In the genomic region with DNA sequence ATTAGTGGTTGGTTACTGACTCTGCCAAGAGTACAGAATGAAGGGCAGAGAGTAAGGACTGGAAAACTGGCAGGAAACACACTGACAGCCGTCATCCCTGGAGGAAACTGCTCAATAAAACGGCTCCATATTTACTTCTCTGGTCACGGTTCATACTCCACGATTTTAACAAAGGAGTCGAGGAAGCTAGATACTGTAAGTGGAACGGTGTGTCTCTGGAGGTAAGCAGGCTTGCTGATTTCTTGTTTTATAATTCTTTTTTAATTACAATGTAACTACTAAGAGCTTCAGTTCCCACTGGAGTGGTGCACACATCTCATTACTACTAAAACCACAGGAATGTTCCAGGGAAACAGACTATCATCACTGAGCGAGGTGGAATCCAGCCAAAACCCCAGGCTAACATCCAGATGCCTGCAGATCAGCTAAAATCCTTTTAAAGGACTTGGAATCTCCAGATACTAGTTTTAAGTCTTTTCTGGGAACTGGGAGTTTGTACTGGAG, we compare ENCODE assay signal across 10 cellular contexts. TPM values are rescaled to one million over a fixed set of nuclear protein-coding genes. Genes with fewer than 3 reads are reported as not detected.
A peak's percentile ranks its signal among the peaks of the same experiment; 100 is the strongest.
DNase-seq lines count a peak whose midpoint lies in the region; ATAC-seq, FAIRE-seq and TF ChIP-seq lines count a peak whose summit lies in the region.
"Had no signal": no experiment of that assay in that cellular context is flagged by ENCODE, and none has a peak within 500 bp of the region (broad histone marks: within the 10 kb centered on the region; RNA-seq: fewer than 3 reads in every experiment).

No MANE protein-coding gene starts in this region.

- no peak for ATAC-seq in HG03378 (IDR thresholded peaks at IDR 0.05; ENCODE audit: unreplicated experiment)

- H3K36me3 ChIP-seq in keratinocyte (ENCODE audit: control insufficient read depth in 2 of 2, extremely low read depth in 1 of 2, insufficient read depth in 2 of 2, low read length in 2 of 2): peaks cover 12 to 22% of the 10 kb centered on the region in 2 experiments

- peaks cover 41% of the 10 kb centered on the region for H3K36me3 Mint-ChIP-seq in HFFc6 (ENCODE audit: low read depth)

- no peaks in the 10 kb centered on the region for H3K79me2 ChIP-seq in keratinocyte (ENCODE audit: control insufficient read depth, insufficient read depth, low read length)

- FAIRE-seq in keratinocyte (lab: Jason Lieb, UNC): peak; percentile 97

- in situ Hi-C loops in astrocyte of the spinal cord (cut with HindIII; ENCODE audit: low sequenced_read_pairs): no loop called here

- H3K4me2 ChIP-seq in keratinocyte (ENCODE audit: control insufficient read depth, extremely low read depth, insufficient read depth, low read depth, low read length): peak overlapping the region; percentile 65

- no peaks in the 10 kb centered on the region for H3K9me3 ChIP-seq in keratinocyte (ENCODE audit: control insufficient read depth, low read depth, low read length)

- no peak overlapping the region for H3K4me3 ChIP-seq in astrocyte of the spinal cord (ENCODE audit: low read depth, low read length)
- H3K4me3 ChIP-seq in keratinocyte (ENCODE audit: control insufficient read depth in 2 of 3, extremely low read depth in 1 of 3, insufficient read depth in 2 of 3, low read depth in 1 of 3, low read length in 3 of 3): peak overlapping the region in 1 of 3 experiments; percentile 2

- no peaks in the 10 kb centered on the region for H3K27me3 ChIP-seq in keratinocyte (ENCODE audit: control insufficient read depth, extremely low read depth, insufficient read depth, low read length)

- DNase-seq in HFFc6: peak; percentile 91
- DNase-seq in astrocyte of the spinal cord (ENCODE audit: low read depth, low spot score): peak; percentile 98
- DNase-seq in keratinocyte (ENCODE audit: low read depth, low spot score): no peak
- DNase-seq in stromal cell of bone marrow (ENCODE audit: low read depth): peak; percentile 92
- no peak for DNase-seq in NOMO-1 treated with DMSO at 0.1 percent for 48 hours (lab: John Stamatoyannopoulos, UW; ENCODE audit: unreplicated experiment)
- no peak for DNase-seq in stimulated activated CD4-positive, alpha-beta T cell treated with anti-CD3 and anti-CD28 coated beads, Interleukin-15, amount 100 ng/mL, for 24 hours
- DNase-seq in NCI-H2029 (lab: John Stamatoyannopoulos, UW): no peak
- DNase-seq: activated CD4-positive, alpha-beta memory T cell treated with anti-CD3 and anti-CD28 coated beads, Interleukin-2, amount 10 ng/mL, durations not matched to agents 7 days and 5 days; MV-4-11 had no signal

- peaks cover 27% of the 10 kb centered on the region for H3K4me1 Mint-ChIP-seq in HFFc6 (ENCODE audit: low read depth)

- peak overlapping the region; percentile 71 for H3K27ac ChIP-seq in keratinocyte (ENCODE audit: control insufficient read depth, insufficient read depth, low read length)

- no peaks in the 10 kb centered on the region for H3K9me3 Mint-ChIP-seq in HFFc6
- H3K9me3 Mint-ChIP-seq: activated CD4-positive, alpha-beta memory T cell treated with anti-CD3 and anti-CD28 coated beads, Interleukin-2, amount 10 ng/mL, durations not matched to agents 7 days and 5 days had no signal

- peak overlapping the region; percentile 13 for H3K9ac ChIP-seq in keratinocyte (ENCODE audit: control insufficient read depth, extremely low read depth, insufficient read depth, low read length)

- TF ChIP-seq CTCF in HFFc6 (IDR thresholded peaks at IDR 0.05) (no peak), astrocyte of the spinal cord (IDR thresholded peaks at IDR 0.05; ENCODE audit: low read depth, low read length) (no peak), keratinocyte (optimal IDR thresholded peaks at IDR 0.05 in 1 of 3, IDR thresholded peaks at IDR 0.05 in 1 of 3, conservative IDR thresholded peaks at IDR 0.05 in 1 of 3; ENCODE audit: extremely low read depth in 1 of 3, insufficient read depth in 2 of 3, low read length in 3 of 3) (no peak)

- peak overlapping the region; percentile 77 for H3K4me3 Mint-ChIP-seq in HFFc6
- H3K4me3 Mint-ChIP-seq: activated CD4-positive, alpha-beta memory T cell treated with anti-CD3 and anti-CD28 coated beads, Interleukin-2, amount 10 ng/mL, durations not matched to agents 7 days and 5 days had no signal

- H2AFZ ChIP-seq in keratinocyte (ENCODE audit: control insufficient read depth, low read length): peak overlapping the region; percentile 70

- H3K9me1 ChIP-seq in keratinocyte (ENCODE audit: control insufficient read depth, extremely low read depth, insufficient read depth, low read length): no peaks in the 10 kb centered on the region

- dilution Hi-C loops in keratinocyte (cut with MboI; ENCODE audit: extremely low pct_ligation_motif_present, low sequenced_read_pairs): loop anchor here (5.0 kb wide), 2 partner anchors 47 to 68 kb away; no protein-coding TSS in a partner anchor

- H3K4me1 ChIP-seq in keratinocyte (ENCODE audit: control insufficient read depth, extremely low read depth, insufficient read depth, low read length): peaks cover 18% of the 10 kb centered on the region

- no peaks in the 10 kb centered on the region for H4K20me1 ChIP-seq in keratinocyte (ENCODE audit: control insufficient read depth, extremely low read depth, insufficient read depth, low read length)

- no peaks in the 10 kb centered on the region for H3K27me3 Mint-ChIP-seq in HFFc6 (ENCODE audit: insufficient read depth)
- H3K27me3 Mint-ChIP-seq: activated CD4-positive, alpha-beta memory T cell treated with anti-CD3 and anti-CD28 coated beads, Interleukin-2, amount 10 ng/mL, durations not matched to agents 7 days and 5 days had no signal

- peak overlapping the region; percentile 87 for H3K27ac Mint-ChIP-seq in HFFc6
- H3K27ac Mint-ChIP-seq: activated CD4-positive, alpha-beta memory T cell treated with anti-CD3 and anti-CD28 coated beads, Interleukin-2, amount 10 ng/mL, durations not matched to agents 7 days and 5 days had no signal

RNA-seq across cellular contexts. Expression of gene SERPINF1, which starts 17.8 kb away (rescaled TPM):
- 10 to 100 TPM; 12.0 to 46.8 (median 13.2) TPM for total RNA-seq in HFFc6 (2021; fragmentation: NEBNext Ultra II Directional; extraction: Animal tissue kit (Norgen Biotek cat#: 25700))
- 17.3 to 29.8 TPM (median 23.2 TPM) in 3 replicates for polyA plus RNA-seq in keratinocyte
- 7.0 TPM for polyA plus RNA-seq in keratinocyte (2011; ENCODE audit: low read depth)
- polyA plus RNA-seq in keratinocyte (2011; cell fraction: cytosol; rRNA removed): 7.6 and 12.1 TPM in 2 replicates
- polyA plus RNA-seq in keratinocyte (2011; cell fraction: nucleus; rRNA removed): 74.3 and 95.0 TPM in 2 replicates
- 7.5 and 8.7 TPM in 2 replicates for polyA plus RNA-seq in keratinocyte (2012; ENCODE audit: low replicate concordance)
- polyA minus RNA-seq in keratinocyte: 9.5 to 29.1 TPM (median 15.6 TPM) in 3 replicates
- polyA minus RNA-seq in keratinocyte (2011; cell fraction: cytosol; rRNA and poly(A)+ RNA removed): 11.1 TPM
- 6.6 and 10.3 TPM in 2 replicates for polyA minus RNA-seq in keratinocyte (2011; cell fraction: nucleus; rRNA and poly(A)+ RNA removed)
- total RNA-seq: activated CD4-positive, alpha-beta memory T cell treated with anti-CD3 and anti-CD28 coated beads, Interleukin-2, amount 10 ng/mL, durations not matched to agents 7 days and 5 days had no signal

RNA-seq across cellular contexts. Expression of gene SERPINF2, which starts 37.0 kb away (rescaled TPM):
- not detected for total RNA-seq in HFFc6 (2021; fragmentation: NEBNext Ultra II Directional; extraction: Animal tissue kit (Norgen Biotek cat#: 25700))
- 0.93 to 1.5 TPM (median 0.96 TPM) in 3 replicates for polyA plus RNA-seq in keratinocyte
- not detected for polyA plus RNA-seq in keratinocyte (2011; ENCODE audit: low read depth)
- polyA plus RNA-seq in keratinocyte (2011; cell fraction: cytosol; rRNA removed): 0.50 and 1.1 TPM in 2 replicates
- polyA plus RNA-seq in keratinocyte (2011; cell fraction: nucleus; rRNA removed): 1.3 and 2.0 TPM in 2 replicates
- 0.66 and 1.7 TPM in 2 replicates for polyA plus RNA-seq in keratinocyte (2012; ENCODE audit: low replicate concordance)
- 0.45 to 1.0 TPM (median 0.46 TPM) in 3 replicates for polyA minus RNA-seq in keratinocyte
- 2.3 TPM for polyA minus RNA-seq in keratinocyte (2011; cell fraction: cytosol; rRNA and poly(A)+ RNA removed)
- polyA minus RNA-seq in keratinocyte (2011; cell fraction: nucleus; rRNA and poly(A)+ RNA removed): 0.95 and 1.0 TPM in 2 replicates

RNA-seq across cellular contexts. Expression of gene SMYD4, which starts 50.1 kb away (rescaled TPM):
- 10 to 100 TPM in 1 of 6 experiments, 1 to 10 TPM in 5; 6.3 to 10.3 (median 8.7) TPM for total RNA-seq in HFFc6 (2021; fragmentation: NEBNext Ultra II Directional; extraction: Animal tissue kit (Norgen Biotek cat#: 25700))
- polyA plus RNA-seq in keratinocyte: 5.6 to 6.3 TPM (median 5.8 TPM) in 3 replicates
- 3.0 TPM for polyA plus RNA-seq in keratinocyte (2011; ENCODE audit: low read depth)
- 2.6 and 2.9 TPM in 2 replicates for polyA plus RNA-seq in keratinocyte (2011; cell fraction: cytosol; rRNA removed)
- polyA plus RNA-seq in keratinocyte (2011; cell fraction: nucleus; rRNA removed): 12.9 and 15.0 TPM in 2 replicates
- polyA plus RNA-seq in keratinocyte (2012; ENCODE audit: low replicate concordance): 4.0 and 5.3 TPM in 2 replicates
- polyA minus RNA-seq in keratinocyte: 9.7 to 12.1 TPM (median 11.0 TPM) in 3 replicates
- 4.0 TPM for polyA minus RNA-seq in keratinocyte (2011; cell fraction: cytosol; rRNA and poly(A)+ RNA removed)
- 8.7 and 15.7 TPM in 2 replicates for polyA minus RNA-seq in keratinocyte (2011; cell fraction: nucleus; rRNA and poly(A)+ RNA removed)

RNA-seq across cellular contexts. Expression of gene RPA1, which starts 50.2 kb away (rescaled TPM):
- total RNA-seq in HFFc6 (2021; fragmentation: NEBNext Ultra II Directional; extraction: Animal tissue kit (Norgen Biotek cat#: 25700)): 100 to 1,000 TPM in 4 of 6 experiments, 10 to 100 TPM in 2; 83.2 to 111 (median 108) TPM
- polyA plus RNA-seq in keratinocyte: 70.5 to 79.7 TPM (median 74.9 TPM) in 3 replicates
- 106 TPM for polyA plus RNA-seq in keratinocyte (2011; ENCODE audit: low read depth)
- polyA plus RNA-seq in keratinocyte (2011; cell fraction: cytosol; rRNA removed): 58.5 and 69.8 TPM in 2 replicates
- 81.6 and 93.6 TPM in 2 replicates for polyA plus RNA-seq in keratinocyte (2011; cell fraction: nucleus; rRNA removed)
- polyA plus RNA-seq in keratinocyte (2012; ENCODE audit: low replicate concordance): 38.9 and 51.3 TPM in 2 replicates
- polyA minus RNA-seq in keratinocyte: 29.1 to 98.7 TPM (median 89.5 TPM) in 3 replicates
- polyA minus RNA-seq in keratinocyte (2011; cell fraction: cytosol; rRNA and poly(A)+ RNA removed): 31.5 TPM
- 19.7 and 33.0 TPM in 2 replicates for polyA minus RNA-seq in keratinocyte (2011; cell fraction: nucleus; rRNA and poly(A)+ RNA removed)

RNA-seq across cellular contexts. Expression of gene WDR81, which starts 55.1 kb away (rescaled TPM):
- 10 to 100 TPM; 12.5 to 18.1 (median 13.2) TPM for total RNA-seq in HFFc6 (2021; fragmentation: NEBNext Ultra II Directional; extraction: Animal tissue kit (Norgen Biotek cat#: 25700))
- 4.2 to 9.5 TPM (median 7.3 TPM) in 3 replicates for polyA plus RNA-seq in keratinocyte
- polyA plus RNA-seq in keratinocyte (2011; ENCODE audit: low read depth): 3.9 TPM
- polyA plus RNA-seq in keratinocyte (2011; cell fraction: cytosol; rRNA removed): 2.9 and 6.2 TPM in 2 replicates
- 21.5 and 27.0 TPM in 2 replicates for polyA plus RNA-seq in keratinocyte (2011; cell fraction: nucleus; rRNA removed)
- polyA plus RNA-seq in keratinocyte (2012; ENCODE audit: low replicate concordance): 8.9 and 15.4 TPM in 2 replicates
- polyA minus RNA-seq in keratinocyte: 7.7 to 21.7 TPM (median 11.9 TPM) in 3 replicates
- polyA minus RNA-seq in keratinocyte (2011; cell fraction: cytosol; rRNA and poly(A)+ RNA removed): 19.6 TPM
- polyA minus RNA-seq in keratinocyte (2011; cell fraction: nucleus; rRNA and poly(A)+ RNA removed): 30.9 and 37.2 TPM in 2 replicates

Comparison
In these comparisons a context has a peak if more than half of its experiments do, and no peak if none do; other contexts are left out.
1. DNase-seq: peak in HFFc6 (single experiment), astrocyte of the spinal cord (single experiment) and stromal cell of bone marrow (single experiment); none in keratinocyte (single experiment), NOMO-1 treated with DMSO at 0.1 percent for 48 hours (single experiment), stimulated activated CD4-positive, alpha-beta T cell treated with anti-CD3 and anti-CD28 coated beads, Interleukin-15, amount 100 ng/mL, for 24 hours (single experiment) and NCI-H2029 (single experiment).